Comparison of ENCODE assay signal across 8 cellular contexts in genomic region chr11:125345706-125346561, GRCh38.
DNase-seq lines count a peak whose midpoint lies in the region; ATAC-seq and TF ChIP-seq lines count a peak whose summit lies in the region.

No MANE protein-coding gene starts in this region.

- H3K4me3 ChIP-seq in fibroblast of mammary gland (ENCODE audit: control insufficient read depth, low read depth, low read length) (no peak overlapping the region), upper lobe of left lung (no peak overlapping the region)

- no peak for TF ChIP-seq EP300 in upper lobe of left lung (IDR thresholded peaks at IDR 0.05)

- ATAC-seq in GM21717 (IDR thresholded peaks at IDR 0.05; ENCODE audit: unreplicated experiment) (peak; percentile 60), upper lobe of left lung (ENCODE audit: low FRiP score in 2 of 2) (peak; percentile 28 to 88), GM21367 (IDR thresholded peaks at IDR 0.05; ENCODE audit: unreplicated experiment) (no peak)

- H3K27ac Mint-ChIP-seq in nephron progenitor cell = peak overlapping the region; percentile 77

- no peaks in the 10 kb centered on the region for H3K36me3 ChIP-seq in upper lobe of left lung

- H3K9me3 ChIP-seq in upper lobe of left lung = no peaks in the 10 kb centered on the region

- H3K27ac ChIP-seq in upper lobe of left lung = peak overlapping the region in 3 of 4 donors; percentile 44 to 64 (median 46)

- peak; percentile 50 for DNase-seq in CD1c-positive myeloid dendritic cell (ENCODE audit: extremely low spot score)
- peak; percentile 67 for DNase-seq in NCI-H69 (lab: John Stamatoyannopoulos, UW)
- DNase-seq in activated T-cell treated with anti-CD3 and anti-CD28 coated beads for 1 hour (ENCODE audit: low read depth) = peak; percentile 22
- DNase-seq in fibroblast of mammary gland (ENCODE audit: low read depth) = peak; percentile 83
- peak; percentile 82 for DNase-seq in nephron progenitor cell
- DNase-seq in upper lobe of left lung = peak in 1 of 2 donors; percentile 47

- TF ChIP-seq CTCF in fibroblast of mammary gland (conservative IDR thresholded peaks at IDR 0.05; ENCODE audit: control insufficient read depth, insufficient read depth, low read depth, low read length) (peak; percentile 87), nephron progenitor cell (IDR thresholded peaks at IDR 0.05) (peak; percentile 86), upper lobe of left lung (IDR thresholded peaks at IDR 0.05) (peak in 5 of 6 experiments; percentile 62 to 76 (median 66))

- peaks cover 4% of the 10 kb centered on the region for H3K27me3 Mint-ChIP-seq in nephron progenitor cell (ENCODE audit: low read depth, poor library complexity)

- H3K4me3 Mint-ChIP-seq in nephron progenitor cell = peak overlapping the region; percentile 29

- H3K9me3 Mint-ChIP-seq in nephron progenitor cell = no peaks in the 10 kb centered on the region

- H3K27me3 ChIP-seq in upper lobe of left lung = no peaks in the 10 kb centered on the region

- no peak for TF ChIP-seq POLR2A in upper lobe of left lung (IDR thresholded peaks at IDR 0.05)

- no peaks in the 10 kb centered on the region for H3K36me3 Mint-ChIP-seq in nephron progenitor cell (ENCODE audit: low read depth)

- WGBS in upper lobe of left lung, 2 donors = 28 to 31% methylated on average over 14 to 18 of the region's 18 CpGs

- H3K4me1 Mint-ChIP-seq in nephron progenitor cell = peaks cover 98% of the 10 kb centered on the region

- peaks cover 0 to 13% (median 1%) of the 10 kb centered on the region in 4 donors for H3K4me1 ChIP-seq in upper lobe of left lung
